ENCODE assay signal across 23 cellular contexts in the genomic region with DNA sequence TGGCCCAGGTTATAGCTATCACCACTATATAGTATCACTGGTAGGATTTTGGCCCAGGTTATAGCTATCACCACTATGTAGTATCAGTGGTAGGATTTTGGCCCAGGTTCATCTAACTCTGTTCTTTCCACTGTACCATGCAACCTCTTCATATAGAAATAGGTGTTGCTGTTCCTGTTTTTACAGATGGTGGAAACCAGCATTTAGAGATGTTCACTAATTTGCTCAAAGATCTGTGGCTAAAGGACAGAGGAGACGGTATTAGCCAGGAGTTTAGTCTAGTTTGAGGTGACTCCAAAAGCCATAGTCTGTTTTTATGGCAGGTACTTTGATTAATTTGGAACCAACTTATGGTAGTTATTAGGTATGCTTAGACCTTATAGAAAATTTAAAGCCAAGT. TPM values are rescaled to one million over a fixed set of nuclear protein-coding genes. Genes with fewer than 3 reads are reported as not detected.
DNase-seq lines count a peak whose midpoint lies in the region; ATAC-seq, FAIRE-seq and TF ChIP-seq lines count a peak whose summit lies in the region.
"Had no signal": no experiment of that assay in that cellular context is flagged by ENCODE, and none has a peak within 500 bp of the region (broad histone marks: within the 10 kb centered on the region; RNA-seq: fewer than 3 reads in every experiment).

No MANE protein-coding gene starts in this region.

- TF ChIP-seq POLR2A in spleen (IDR thresholded peaks at IDR 0.05), result no peak

- H3K9me3 Mint-ChIP-seq in naive thymus-derived CD4-positive, alpha-beta T cell, result no peaks in the 10 kb centered on the region
- H3K9me3 Mint-ChIP-seq: naive thymus-derived CD8-positive, alpha-beta T cell had no signal

- H3K4me3 Mint-ChIP-seq in naive thymus-derived CD4-positive, alpha-beta T cell, result peak overlapping the region in 5 of 10 donors; percentile 17 to 95 (median 70)
- H3K4me3 Mint-ChIP-seq: H9 had no signal

- H3K27me3 ChIP-seq in BLaER1 (no peaks in the 10 kb centered on the region), RWPE2 (ENCODE audit: insufficient read depth, poor library complexity, severe bottlenecking) (no peaks in the 10 kb centered on the region), spleen (replicated peaks in 1 of 7) (no peaks in the 10 kb centered on the region), pancreas (no peaks in the 10 kb centered on the region)
- H3K27me3 ChIP-seq in naive thymus-derived CD4-positive, alpha-beta T cell (ENCODE audit: control insufficient read depth in 2 of 2, insufficient read depth in 2 of 2, low read length in 2 of 2), result no peaks in the 10 kb centered on the region
- H3K27me3 ChIP-seq: MG63, suprapubic skin had no signal

- 67 to 89% (median 76%) methylated on average over 1 of the region's 1 CpG for WGBS in spleen, 5 donors
- WGBS in pancreas, 2 donors, result 92 to 94% methylated on average over 1 of the region's 1 CpG

- ATAC-seq in RWPE2 (ENCODE audit: low read depth) (no peak), pancreas (no peak)
- ATAC-seq in naive thymus-derived CD4-positive, alpha-beta T cell, result no peak
- ATAC-seq: activated CD8-positive, alpha-beta memory T cell treated with anti-CD3 and anti-CD28 coated beads, Interleukin-2, amount 10 ng/mL, durations not matched to agents 7 days and 5 days; naive thymus-derived CD8-positive, alpha-beta T cell; SK-N-SH treated with all-trans-retinoic acid at 6 μM for 48 hours had no signal

- TF ChIP-seq CTCF in RWPE2 (IDR thresholded peaks at IDR 0.05; ENCODE audit: poor library complexity, severe bottlenecking), result no peak
- no peak for TF ChIP-seq CTCF in spleen (IDR thresholded peaks at IDR 0.05 in 8 of 11, conservative IDR thresholded peaks at IDR 0.05 in 3 of 11)
- no peak for TF ChIP-seq CTCF in pancreas (IDR thresholded peaks at IDR 0.05)

- H3K27ac ChIP-seq in BLaER1 (no peak overlapping the region), RWPE2 (ENCODE audit: poor library complexity, severe bottlenecking) (peak overlapping the region; percentile 50), spleen (peak overlapping the region in 1 of 8 donors; percentile 18), pancreas (no peak overlapping the region)
- no peak overlapping the region for H3K27ac ChIP-seq in naive thymus-derived CD4-positive, alpha-beta T cell (ENCODE audit: low read depth, low read length)
- H3K27ac ChIP-seq: suprapubic skin had no signal

- peaks cover 35 to 74% (median 61%) of the 10 kb centered on the region in 7 donors for H3K4me1 Mint-ChIP-seq in naive thymus-derived CD4-positive, alpha-beta T cell

- no peaks in the 10 kb centered on the region for H3K9me3 ChIP-seq in BLaER1
- no peaks in the 10 kb centered on the region for H3K9me3 ChIP-seq in RWPE2 (ENCODE audit: severe bottlenecking)
- no peaks in the 10 kb centered on the region for H3K9me3 ChIP-seq in naive thymus-derived CD4-positive, alpha-beta T cell (ENCODE audit: control insufficient read depth in 2 of 3, low read length in 3 of 3)
- H3K9me3 ChIP-seq in spleen, result no peaks in the 10 kb centered on the region
- no peaks in the 10 kb centered on the region for H3K9me3 ChIP-seq in pancreas
- H3K9me3 ChIP-seq: MG63, suprapubic skin had no signal

- H3K9ac ChIP-seq in BLaER1, result no peak overlapping the region

- H3K4me2 ChIP-seq in BLaER1, result 0 out of 2 replicates have a peak overlapping the region, but pooled peaks have one; percentile 11

- H3K4me3 ChIP-seq in BLaER1 (no peak overlapping the region), RWPE2 (ENCODE audit: severe bottlenecking) (no peak overlapping the region), spleen (no peak overlapping the region), pancreas (no peak overlapping the region)
- peak overlapping the region; percentile 22 for H3K4me3 ChIP-seq in naive thymus-derived CD4-positive, alpha-beta T cell (ENCODE audit: low read length)

- H3K27me3 Mint-ChIP-seq in naive thymus-derived CD4-positive, alpha-beta T cell, result peaks cover 0 to 1% (median 0%) of the 10 kb centered on the region in 5 donors
- H3K27me3 Mint-ChIP-seq: activated CD8-positive, alpha-beta memory T cell treated with anti-CD3 and anti-CD28 coated beads, Interleukin-2, amount 10 ng/mL, durations not matched to agents 7 days and 5 days; naive thymus-derived CD8-positive, alpha-beta T cell had no signal

- no peaks in the 10 kb centered on the region for H3K36me3 ChIP-seq in BLaER1
- no peaks in the 10 kb centered on the region for H3K36me3 ChIP-seq in RWPE2 (ENCODE audit: low read depth)
- H3K36me3 ChIP-seq in naive thymus-derived CD4-positive, alpha-beta T cell (ENCODE audit: control insufficient read depth in 2 of 3, insufficient read depth in 3 of 3, low read length in 3 of 3), result peaks cover 0 to 10% (median 0%) of the 10 kb centered on the region in 3 experiments
- no peaks in the 10 kb centered on the region for H3K36me3 ChIP-seq in spleen
- no peaks in the 10 kb centered on the region for H3K36me3 ChIP-seq in pancreas
- H3K36me3 ChIP-seq: MG63, suprapubic skin had no signal

- intact Hi-C loops in naive thymus-derived CD4-positive, alpha-beta T cell (cut with micrococcal nuclease), result loop anchor here (5.0 to 10.0 kb wide), 2 partner anchors 53 to 161 kb away; partner anchors contain the start of gene RPL35A (in 1 of the 2)
- intact Hi-C loops in spleen (cut with DNase I; ENCODE audit: low total_unique reads), result no loop called here
- intact Hi-C loops in pancreas (cut with DNase I), result no loop called here

- CTCF ChIA-PET in naive thymus-derived CD4-positive, alpha-beta T cell (lab: Charles Lee), result interaction anchor here (0.6 kb wide), 2 partner anchors 17 to 24 kb away, joined by 4 read pairs; no protein-coding TSS in a partner anchor

- DNase-seq in GM18507 (ENCODE audit: extremely low spot score, insufficient read length, low read depth), result no peak
- no peak for DNase-seq in RWPE2 (ENCODE audit: low spot score)
- DNase-seq in naive thymus-derived CD4-positive, alpha-beta T cell, result no peak
- no peak for DNase-seq in spleen
- no peak for DNase-seq in SW 1271 (lab: John Stamatoyannopoulos, UW)
- DNase-seq in pancreas, result no peak
- no peak for DNase-seq in retina
- DNase-seq: activated CD4-positive, alpha-beta T cell treated with anti-CD3 and anti-CD28 coated beads for 48 hours; activated CD8-positive, alpha-beta memory T cell treated with anti-CD3 and anti-CD28 coated beads, Interleukin-2, amount 10 ng/mL, durations not matched to agents 7 days and 5 days; dermis blood vessel endothelial cell; EL; foreskin fibroblast; H9; hypothalamus; kidney glomerular epithelial cell; MG63; naive thymus-derived CD8-positive, alpha-beta T cell; NCI-H146; NCI-H2227 treated with DMSO at 0.1 percent for 48 hours had no signal

- POLR2A ChIA-PET in naive thymus-derived CD4-positive, alpha-beta T cell (lab: Charles Lee), result interaction anchor here (0.6 to 1.8 kb wide), 3 partner anchors 15 to 80 kb away, joined by 4 to 6 read pairs (median 5); no protein-coding TSS in a partner anchor

- H3K36me3 Mint-ChIP-seq in naive thymus-derived CD4-positive, alpha-beta T cell, result peaks cover 0 to 5% (median 0%) of the 10 kb centered on the region in 5 donors

- FAIRE-seq in GM18507 (lab: Jason Lieb, UNC) (peak; percentile 50), pancreas (lab: Jason Lieb, UNC) (no peak)
- FAIRE-seq: bronchial epithelial cell had no signal

- H3K4me1 ChIP-seq in BLaER1 (peaks cover 40% of the 10 kb centered on the region), RWPE2 (ENCODE audit: insufficient read depth, poor library complexity, severe bottlenecking) (peaks cover 29% of the 10 kb centered on the region), spleen (peaks cover 16 to 85% (median 60%) of the 10 kb centered on the region in 6 donors), pancreas (peaks cover 0 to 12% (median 4%) of the 10 kb centered on the region in 3 donors)
- H3K4me1 ChIP-seq in naive thymus-derived CD4-positive, alpha-beta T cell (ENCODE audit: control insufficient read depth in 2 of 2, insufficient read depth in 2 of 2, low read length in 2 of 2), result peaks cover 10 to 17% of the 10 kb centered on the region in 2 donors

- H3K27ac Mint-ChIP-seq in naive thymus-derived CD4-positive, alpha-beta T cell, result no peak overlapping the region
- H3K27ac Mint-ChIP-seq: H9 had no signal

- H4K20me1 ChIP-seq in BLaER1, result peaks cover 62% of the 10 kb centered on the region

RNA-seq across cellular contexts. Expression of gene LRCH3, which starts 3.1 kb away (rescaled TPM):
- 10 to 100 TPM; 43.5 to 75.5 (median 68.5) TPM for total RNA-seq in naive thymus-derived CD4-positive, alpha-beta T cell
- 10 to 100 TPM; 13.5 to 35.2 TPM for polyA plus RNA-seq in naive thymus-derived CD4-positive, alpha-beta T cell
- total RNA-seq in spleen (10 to 100 TPM; 56.1 to 86.2 (median 68.8) TPM), pancreas (10 to 100 TPM; 11.1 to 26.1 (median 16.8) TPM)
- polyA plus RNA-seq in spleen (10 to 100 TPM in 1 of 3 donors, 1 to 10 TPM in 2; 7.7 to 13.1 (median 8.6) TPM), pancreas (1 to 10 TPM; 5.4 to 9.7 TPM)

RNA-seq across cellular contexts. Expression of gene FYTTD1, which starts 44.4 kb away (rescaled TPM):
- total RNA-seq in naive thymus-derived CD4-positive, alpha-beta T cell, result 10 to 100 TPM; 45.6 to 63.4 (median 58.0) TPM
- polyA plus RNA-seq in naive thymus-derived CD4-positive, alpha-beta T cell, result 100 to 1,000 TPM in 1 of 2 donors, 10 to 100 TPM in 1; 81.0 to 102 TPM
- total RNA-seq in spleen (10 to 100 TPM; 28.5 to 52.6 (median 42.7) TPM), pancreas (10 to 100 TPM; 22.8 to 37.9 (median 30.5) TPM)
- polyA plus RNA-seq in spleen (10 to 100 TPM; 10.9 to 15.7 (median 12.0) TPM), pancreas (10 to 100 TPM in 1 of 2 donors, 1 to 10 TPM in 1; 8.3 to 11.0 TPM)

RNA-seq across cellular contexts. Expression of gene RUBCN, which starts 57.4 kb away (rescaled TPM):
- 10 to 100 TPM; 43.3 to 61.7 (median 52.9) TPM for total RNA-seq in naive thymus-derived CD4-positive, alpha-beta T cell
- 10 to 100 TPM; 23.2 to 40.2 TPM for polyA plus RNA-seq in naive thymus-derived CD4-positive, alpha-beta T cell
- total RNA-seq in spleen (100 to 1,000 TPM in 1 of 7 donors, 10 to 100 TPM in 6; 54.7 to 129 (median 69.6) TPM), pancreas (10 to 100 TPM in 5 of 6 donors, 1 to 10 TPM in 1; 8.6 to 14.1 (median 13.0) TPM)
- polyA plus RNA-seq in spleen (10 to 100 TPM in 2 of 3 donors, 1 to 10 TPM in 1; 7.5 to 19.5 (median 13.0) TPM), pancreas (10 to 100 TPM in 1 of 2 donors, 1 to 10 TPM in 1; 8.7 to 14.1 TPM)

Comparison
In these comparisons a context has a peak if more than half of its experiments do, and no peak if none do; other contexts are left out.
1. intact Hi-C loops: an anchor here in naive thymus-derived CD4-positive, alpha-beta T cell (5.0 to 10.0 kb wide); none called in spleen and pancreas.